ENCODE assay signal across 1 cellular context in genomic region chr22:39546889-39547586, GRCh38.
TF ChIP-seq lines count a peak whose summit lies in the region.

No MANE protein-coding gene starts in this region.

TF ChIP-seq in IMR-90, 13 proteins besides CTCF, POLR2A, EP300 and RAD21:
- peak; percentile 58; the same call in 1 of the 2 replicates for TF ChIP-seq MAZ (IDR thresholded peaks at IDR 0.05; ENCODE audit: borderline replicate concordance, low read depth, low read length)
- peak; percentile 82 for TF ChIP-seq FOS (IDR thresholded peaks at IDR 0.05; ENCODE audit: low read depth, low read length)
- peak; percentile 7; the same call in 1 of the 2 replicates for TF ChIP-seq BHLHE40 (IDR thresholded peaks at IDR 0.05; ENCODE audit: low read depth, low read length)
- no peak for TF ChIP-seq MAFK (IDR thresholded peaks at IDR 0.05; ENCODE audit: low read depth, low read length)
